In the genomic region with DNA sequence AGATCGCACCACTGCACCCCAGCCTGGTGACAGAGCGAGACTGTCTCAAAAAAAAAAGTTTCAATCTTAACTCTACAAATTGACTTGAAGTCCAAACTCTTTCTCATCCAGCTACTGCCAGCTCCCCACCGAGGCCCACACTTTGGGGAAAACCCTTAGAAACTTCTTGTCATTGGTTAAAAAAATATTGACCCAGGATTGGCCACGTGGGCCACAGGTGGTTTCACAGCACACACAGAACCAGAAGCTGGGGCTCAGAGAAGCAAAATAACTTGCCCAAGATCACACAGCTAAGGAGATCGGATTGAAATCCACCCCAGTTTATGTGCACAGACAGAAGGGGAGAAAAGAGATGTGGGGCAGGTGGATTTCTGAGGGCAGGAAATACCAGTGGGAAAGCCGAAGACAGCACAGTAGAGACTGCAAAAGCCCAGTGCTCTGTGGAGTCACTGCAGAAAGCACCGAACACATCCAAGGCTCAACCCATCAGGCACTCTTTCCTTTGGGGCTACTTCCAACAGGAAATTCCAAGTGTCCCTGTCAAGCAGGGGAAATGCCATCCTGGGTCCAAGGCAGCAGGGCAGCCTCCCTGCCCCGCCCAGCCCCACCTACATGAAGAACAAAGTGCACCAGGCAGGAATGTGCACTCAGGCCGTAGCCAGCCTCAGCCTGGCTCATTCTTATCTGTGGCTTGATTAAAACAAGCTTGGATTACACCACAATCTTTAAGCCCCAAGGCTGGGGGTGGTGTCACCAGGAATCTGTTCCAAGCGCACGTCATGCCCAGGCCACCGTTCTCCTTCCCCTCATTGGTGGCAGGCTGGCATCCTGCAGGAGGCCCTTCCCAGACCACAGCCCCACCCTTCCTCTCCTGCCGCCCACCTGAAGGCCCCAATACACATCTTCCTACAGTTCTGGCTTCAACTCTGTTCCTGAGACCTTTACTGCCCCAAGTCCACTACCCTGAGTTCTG, we compare ENCODE assay signal across 9 cellular contexts.
DNase-seq lines count a peak whose midpoint lies in the region; ATAC-seq and TF ChIP-seq lines count a peak whose summit lies in the region.
"Had no signal": no experiment of that assay in that cellular context is flagged by ENCODE, and none has a peak within 500 bp of the region (broad histone marks: within the 10 kb centered on the region; RNA-seq: fewer than 3 reads in every experiment).

No MANE protein-coding gene starts in this region.

- TF ChIP-seq POLR2A in vagina (IDR thresholded peaks at IDR 0.05) = no peak

- H3K36me3 Mint-ChIP-seq in activated T-cell treated with anti-CD3 and anti-CD28 coated beads, Interleukin-2, amount 50 U/mL, for 72 hours (ENCODE audit: insufficient read depth in 2 of 2) = no peaks in the 10 kb centered on the region

- peak in 1 of 2 donors; percentile 21 for DNase-seq in activated T-cell treated with anti-CD3 and anti-CD28 coated beads, Interleukin-2, amount 50 U/mL, for 72 hours
- DNase-seq in activated T-cell treated with anti-CD3 and anti-CD28 coated beads, Interleukin-2, amount 50 U/mL, for 48 hours = no peak
- DNase-seq in ascending aorta (ENCODE audit: low spot score in 2 of 2) (peak in 1 of 2 donors; percentile 91), vagina (ENCODE audit: extremely low spot score in 2 of 2) (no peak), Karpas-422 (no peak), ecto neural progenitor cell (ENCODE audit: low spot score) (no peak)
- DNase-seq: activated CD4-positive, alpha-beta T cell treated with anti-CD3 and anti-CD28 coated beads for 4 hours had no signal

- H3K4me3 ChIP-seq in ascending aorta (no peak overlapping the region), vagina (no peak overlapping the region), Karpas-422 (ENCODE audit: low read length) (no peak overlapping the region)

- peak; percentile 31 to 51 for ATAC-seq in activated T-cell treated with anti-CD3 and anti-CD28 coated beads, Interleukin-2, amount 50 U/mL, for 72 hours (replicated peaks in 1 of 2)
- ATAC-seq in GM21423 (IDR thresholded peaks at IDR 0.05; ENCODE audit: unreplicated experiment) = no peak

- H3K27me3 Mint-ChIP-seq in activated T-cell treated with anti-CD3 and anti-CD28 coated beads, Interleukin-2, amount 50 U/mL, for 72 hours (ENCODE audit: low read depth) = no peaks in the 10 kb centered on the region

- H3K4me1 Mint-ChIP-seq in activated T-cell treated with anti-CD3 and anti-CD28 coated beads, Interleukin-2, amount 50 U/mL, for 72 hours (ENCODE audit: low read depth) = peaks cover 35% of the 10 kb centered on the region

- no peak overlapping the region for H3K4me2 ChIP-seq in Karpas-422 (ENCODE audit: low read depth, low read length, poor library complexity, severe bottlenecking)

- H3K36me3 ChIP-seq in ascending aorta (no peaks in the 10 kb centered on the region), vagina (no peaks in the 10 kb centered on the region), Karpas-422 (ENCODE audit: insufficient read depth, low read length) (no peaks in the 10 kb centered on the region)

- H3K4me3 Mint-ChIP-seq in activated T-cell treated with anti-CD3 and anti-CD28 coated beads, Interleukin-2, amount 50 U/mL, for 72 hours = peak overlapping the region; percentile 9 to 19

- no peak for TF ChIP-seq CTCF in ascending aorta (IDR thresholded peaks at IDR 0.05)
- TF ChIP-seq CTCF in vagina (IDR thresholded peaks at IDR 0.05) = no peak

- intact Hi-C loops in ascending aorta (cut with DNase I) = loop anchor here (2.0 to 5.0 kb wide), 4 partner anchors 36 to 139 kb away; a partner anchor contains a TSS
- intact Hi-C loops in vagina (cut with DNase I) = loop anchor here (10.0 kb wide), 1 partner anchor 72 kb away; a partner anchor contains a TSS

- no peaks in the 10 kb centered on the region for H3K9me3 ChIP-seq in ascending aorta
- no peaks in the 10 kb centered on the region for H3K9me3 ChIP-seq in vagina
- H3K9me3 ChIP-seq in Karpas-422 (ENCODE audit: low read length) = no peaks in the 10 kb centered on the region

- no peaks in the 10 kb centered on the region for H3K9me3 Mint-ChIP-seq in activated T-cell treated with anti-CD3 and anti-CD28 coated beads, Interleukin-2, amount 50 U/mL, for 72 hours

- peak overlapping the region; percentile 39 for H3K27ac Mint-ChIP-seq in activated T-cell treated with anti-CD3 and anti-CD28 coated beads, Interleukin-2, amount 50 U/mL, for 72 hours

- H3K27me3 ChIP-seq in ascending aorta = no peaks in the 10 kb centered on the region
- no peaks in the 10 kb centered on the region for H3K27me3 ChIP-seq in layer of hippocampus (ENCODE audit: control insufficient read depth, insufficient read depth, low read length)
- H3K27me3 ChIP-seq in vagina = no peaks in the 10 kb centered on the region
- H3K27me3 ChIP-seq in Karpas-422 (ENCODE audit: low read length) = no peaks in the 10 kb centered on the region

- H2AFZ ChIP-seq in Karpas-422 (ENCODE audit: low read length) = no peak overlapping the region

- H3K27ac ChIP-seq in ascending aorta = peak overlapping the region; percentile 71 to 85
- H3K27ac ChIP-seq in layer of hippocampus (ENCODE audit: low read depth, low read length) = peak overlapping the region; percentile 33
- peak overlapping the region; percentile 61 for H3K27ac ChIP-seq in vagina
- no peak overlapping the region for H3K27ac ChIP-seq in Karpas-422 (ENCODE audit: low read length)

- peaks cover 37% of the 10 kb centered on the region; the same call in 1 of the 2 replicates for H4K20me1 ChIP-seq in Karpas-422 (ENCODE audit: insufficient read depth, low read depth, low read length)

- H3K4me1 ChIP-seq in ascending aorta = peaks cover 18 to 55% of the 10 kb centered on the region in 2 donors
- H3K4me1 ChIP-seq in vagina = peaks cover 83% of the 10 kb centered on the region
- no peaks in the 10 kb centered on the region for H3K4me1 ChIP-seq in Karpas-422 (ENCODE audit: low read length)

- H3K9me2 ChIP-seq in Karpas-422 (replicated peaks; ENCODE audit: insufficient read depth, low read length) = no peaks in the 10 kb centered on the region

- H3K9ac ChIP-seq in Karpas-422 (ENCODE audit: low read length) = no peak overlapping the region

- no peaks in the 10 kb centered on the region for H3K79me2 ChIP-seq in Karpas-422 (ENCODE audit: low read length)
